1 cellular context compared by ENCODE assay signal in the genomic region with DNA sequence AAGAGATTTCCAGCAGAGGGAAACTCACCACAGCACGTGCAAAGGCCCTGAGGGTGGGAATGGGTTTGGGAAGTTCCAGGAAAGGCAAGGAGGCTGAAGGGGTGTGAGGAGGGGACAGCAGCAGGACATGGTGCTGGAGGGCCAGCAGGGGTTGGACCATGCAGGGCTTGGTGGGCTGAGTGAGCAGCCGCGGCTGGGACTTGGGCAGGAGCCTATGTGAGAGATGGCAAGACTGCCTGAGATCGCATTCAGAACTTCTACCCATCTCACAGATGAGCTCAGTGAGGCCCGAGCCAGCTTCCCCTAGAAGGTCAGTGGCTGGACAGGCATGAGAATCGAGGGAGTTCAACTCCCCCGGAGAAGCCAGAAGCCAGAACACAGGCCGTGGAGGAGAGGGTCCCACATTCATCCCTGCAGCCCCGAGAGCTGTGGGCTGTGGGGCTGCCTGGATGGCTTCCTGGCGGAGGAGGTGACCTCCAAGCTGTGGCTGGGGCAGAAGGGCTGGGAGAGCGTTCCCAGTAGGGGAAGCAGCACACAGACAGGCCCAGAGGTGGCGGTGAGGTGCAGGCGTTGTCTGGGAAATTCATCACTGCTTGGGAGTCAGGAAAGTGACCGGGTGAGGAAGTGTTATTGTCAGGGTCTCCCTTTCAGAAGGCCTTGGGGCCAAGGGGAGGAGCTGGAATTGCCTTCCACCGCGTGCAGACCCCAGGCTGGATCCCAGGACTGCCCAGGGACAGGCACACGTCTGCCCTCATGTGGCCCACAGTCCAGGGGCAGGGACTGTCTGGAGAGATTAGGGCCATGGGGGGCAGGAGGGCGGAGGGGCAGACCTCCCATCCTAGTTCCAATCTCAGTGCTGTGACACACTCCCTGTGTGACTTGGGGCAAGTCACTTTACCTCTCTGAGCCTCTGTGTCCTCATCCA.
A peak's percentile ranks its signal among the peaks of the same experiment; 100 is the strongest.
TF ChIP-seq lines count a peak whose summit lies in the region.

No MANE protein-coding gene starts in this region.

TF ChIP-seq in HepG2, 621 proteins besides CTCF, POLR2A, EP300 and RAD21 (continued from another document and continues in another):
- TF ChIP-seq, protein P1, sequence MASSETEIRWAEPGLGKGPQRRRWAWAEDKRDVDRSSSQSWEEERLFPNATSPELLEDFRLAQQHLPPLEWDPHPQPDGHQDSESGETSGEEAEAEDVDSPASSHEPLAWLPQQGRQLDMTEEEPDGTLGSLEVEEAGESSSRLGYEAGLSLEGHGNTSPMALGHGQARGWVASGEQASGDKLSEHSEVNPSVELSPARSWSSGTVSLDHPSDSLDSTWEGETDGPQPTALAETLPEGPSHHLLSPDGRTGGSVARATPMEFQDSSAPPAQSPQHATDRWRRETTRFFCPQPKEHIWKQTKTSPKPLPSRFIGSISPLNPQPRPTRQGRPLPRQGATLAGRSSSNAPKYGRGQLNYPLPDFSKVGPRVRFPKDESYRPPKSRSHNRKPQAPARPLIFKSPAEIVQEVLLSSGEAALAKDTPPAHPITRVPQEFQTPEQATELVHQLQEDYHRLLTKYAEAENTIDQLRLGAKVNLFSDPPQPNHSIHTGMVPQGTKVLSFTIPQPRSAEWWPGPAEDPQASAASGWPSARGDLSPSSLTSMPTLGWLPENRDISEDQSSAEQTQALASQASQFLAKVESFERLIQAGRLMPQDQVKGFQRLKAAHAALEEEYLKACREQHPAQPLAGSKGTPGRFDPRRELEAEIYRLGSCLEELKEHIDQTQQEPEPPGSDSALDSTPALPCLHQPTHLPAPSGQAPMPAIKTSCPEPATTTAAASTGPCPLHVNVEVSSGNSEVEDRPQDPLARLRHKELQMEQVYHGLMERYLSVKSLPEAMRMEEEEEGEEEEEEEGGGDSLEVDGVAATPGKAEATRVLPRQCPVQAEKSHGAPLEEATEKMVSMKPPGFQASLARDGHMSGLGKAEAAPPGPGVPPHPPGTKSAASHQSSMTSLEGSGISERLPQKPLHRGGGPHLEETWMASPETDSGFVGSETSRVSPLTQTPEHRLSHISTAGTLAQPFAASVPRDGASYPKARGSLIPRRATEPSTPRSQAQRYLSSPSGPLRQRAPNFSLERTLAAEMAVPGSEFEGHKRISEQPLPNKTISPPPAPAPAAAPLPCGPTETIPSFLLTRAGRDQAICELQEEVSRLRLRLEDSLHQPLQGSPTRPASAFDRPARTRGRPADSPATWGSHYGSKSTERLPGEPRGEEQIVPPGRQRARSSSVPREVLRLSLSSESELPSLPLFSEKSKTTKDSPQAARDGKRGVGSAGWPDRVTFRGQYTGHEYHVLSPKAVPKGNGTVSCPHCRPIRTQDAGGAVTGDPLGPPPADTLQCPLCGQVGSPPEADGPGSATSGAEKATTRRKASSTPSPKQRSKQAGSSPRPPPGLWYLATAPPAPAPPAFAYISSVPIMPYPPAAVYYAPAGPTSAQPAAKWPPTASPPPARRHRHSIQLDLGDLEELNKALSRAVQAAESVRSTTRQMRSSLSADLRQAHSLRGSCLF (CRISPR knock-in tag; IDR thresholded peaks at IDR 0.05; ENCODE audit: borderline replicate concordance), result no peak
- no peak for TF ChIP-seq FOXA3 (CRISPR knock-in tag; IDR thresholded peaks at IDR 0.05)
- TF ChIP-seq ZNF318 (CRISPR knock-in tag; IDR thresholded peaks at IDR 0.05), result no peak
- no peak for TF ChIP-seq ZNF451 (CRISPR knock-in tag; IDR thresholded peaks at IDR 0.05)
- peak; percentile 3; the same call in 1 of the 2 replicates for TF ChIP-seq NFYC (CRISPR knock-in tag; IDR thresholded peaks at IDR 0.05)
- TF ChIP-seq ZIK1 (CRISPR knock-in tag; IDR thresholded peaks at IDR 0.05; ENCODE audit: borderline replicate concordance, low read depth), result no peak
- no peak for TF ChIP-seq FOXA1 (IDR thresholded peaks at IDR 0.05)
- TF ChIP-seq FOXA1 (CRISPR knock-in tag; IDR thresholded peaks at IDR 0.05), result peak; percentile 36; the same call in 1 of the 2 replicates
- no peak for TF ChIP-seq ZNF33B (CRISPR knock-in tag; IDR thresholded peaks at IDR 0.05)
- peak; percentile 53; the same call in 1 of the 2 replicates for TF ChIP-seq BORCS8-MEF2B (CRISPR knock-in tag; IDR thresholded peaks at IDR 0.05)
- TF ChIP-seq KDM1A (CRISPR knock-in tag; IDR thresholded peaks at IDR 0.05), result peak; percentile 77
- TF ChIP-seq HNRNPK (IDR thresholded peaks at IDR 0.05; ENCODE audit: low read depth, low read length, poor library complexity, severe bottlenecking), result no peak
- no peak for TF ChIP-seq WIZ (CRISPR knock-in tag; IDR thresholded peaks at IDR 0.05)
- TF ChIP-seq FOXJ3 (CRISPR knock-in tag; IDR thresholded peaks at IDR 0.05; ENCODE audit: borderline replicate concordance), result no peak
- no peak for TF ChIP-seq ZNF841 (CRISPR knock-in tag; IDR thresholded peaks at IDR 0.05; ENCODE audit: borderline replicate concordance)
- TF ChIP-seq ZNF607 (CRISPR knock-in tag; IDR thresholded peaks at IDR 0.05; ENCODE audit: borderline replicate concordance), result no peak
- no peak for TF ChIP-seq ZNF367 (CRISPR knock-in tag; IDR thresholded peaks at IDR 0.05; ENCODE audit: borderline replicate concordance)
- TF ChIP-seq CC2D1A (CRISPR knock-in tag; IDR thresholded peaks at IDR 0.05), result no peak
- no peak for TF ChIP-seq NCOA1 (CRISPR knock-in tag; IDR thresholded peaks at IDR 0.05)
- peak; percentile 30; the same call in 1 of the 2 replicates for TF ChIP-seq MEIS1 (CRISPR knock-in tag; IDR thresholded peaks at IDR 0.05; ENCODE audit: borderline replicate concordance)
- TF ChIP-seq, protein P2, sequence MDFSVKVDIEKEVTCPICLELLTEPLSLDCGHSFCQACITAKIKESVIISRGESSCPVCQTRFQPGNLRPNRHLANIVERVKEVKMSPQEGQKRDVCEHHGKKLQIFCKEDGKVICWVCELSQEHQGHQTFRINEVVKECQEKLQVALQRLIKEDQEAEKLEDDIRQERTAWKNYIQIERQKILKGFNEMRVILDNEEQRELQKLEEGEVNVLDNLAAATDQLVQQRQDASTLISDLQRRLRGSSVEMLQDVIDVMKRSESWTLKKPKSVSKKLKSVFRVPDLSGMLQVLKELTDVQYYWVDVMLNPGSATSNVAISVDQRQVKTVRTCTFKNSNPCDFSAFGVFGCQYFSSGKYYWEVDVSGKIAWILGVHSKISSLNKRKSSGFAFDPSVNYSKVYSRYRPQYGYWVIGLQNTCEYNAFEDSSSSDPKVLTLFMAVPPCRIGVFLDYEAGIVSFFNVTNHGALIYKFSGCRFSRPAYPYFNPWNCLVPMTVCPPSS (IDR thresholded peaks at IDR 0.05), result no peak
- TF ChIP-seq ZNF430 (CRISPR knock-in tag; IDR thresholded peaks at IDR 0.05), result peak; percentile 54; the same call in 1 of the 2 replicates
- TF ChIP-seq PRDM4 (CRISPR knock-in tag; IDR thresholded peaks at IDR 0.05; ENCODE audit: borderline replicate concordance), result no peak
- TF ChIP-seq FOXP1 (IDR thresholded peaks at IDR 0.05), result no peak
- TF ChIP-seq FOXP1 (CRISPR knock-in tag; IDR thresholded peaks at IDR 0.05), result no peak
- TF ChIP-seq LCORL (IDR thresholded peaks at IDR 0.05), result no peak
- peak; percentile 70; the same call in 1 of the 2 replicates for TF ChIP-seq LCORL (CRISPR knock-in tag; IDR thresholded peaks at IDR 0.05)
- TF ChIP-seq, protein P3, sequence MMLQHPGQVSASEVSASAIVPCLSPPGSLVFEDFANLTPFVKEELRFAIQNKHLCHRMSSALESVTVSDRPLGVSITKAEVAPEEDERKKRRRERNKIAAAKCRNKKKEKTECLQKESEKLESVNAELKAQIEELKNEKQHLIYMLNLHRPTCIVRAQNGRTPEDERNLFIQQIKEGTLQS (CRISPR knock-in tag; IDR thresholded peaks at IDR 0.05), result 0 out of 2 replicates have a peak, but pooled peaks have one; percentile 50
- TF ChIP-seq NBN (conservative IDR thresholded peaks at IDR 0.05), result no peak
- no peak for TF ChIP-seq SMARCC2 (IDR thresholded peaks at IDR 0.05)
- 0 out of 2 replicates have a peak, but pooled peaks have one; percentile 34 for TF ChIP-seq ZNF746 (CRISPR knock-in tag; IDR thresholded peaks at IDR 0.05)
- peak; percentile 40 for TF ChIP-seq NCOA2 (CRISPR knock-in tag; IDR thresholded peaks at IDR 0.05)
- TF ChIP-seq PHF21A (CRISPR knock-in tag; IDR thresholded peaks at IDR 0.05), result no peak
- no peak for TF ChIP-seq ZSCAN12 (CRISPR knock-in tag; IDR thresholded peaks at IDR 0.05)
- TF ChIP-seq ZEB1 (IDR thresholded peaks at IDR 0.05; ENCODE audit: insufficient replicate concordance, low read depth), result no peak
- no peak for TF ChIP-seq NCOR1 (IDR thresholded peaks at IDR 0.05; ENCODE audit: borderline replicate concordance, low read length)
- 0 out of 2 replicates have a peak, but pooled peaks have one; percentile 24 for TF ChIP-seq SRY (CRISPR knock-in tag; IDR thresholded peaks at IDR 0.05)
- TF ChIP-seq KDM5A (IDR thresholded peaks at IDR 0.05; ENCODE audit: borderline replicate concordance, low read length), result no peak
- 0 out of 2 replicates have a peak, but pooled peaks have one; percentile 44 for TF ChIP-seq ZNF550 (CRISPR knock-in tag; IDR thresholded peaks at IDR 0.05; ENCODE audit: borderline replicate concordance)
- no peak for TF ChIP-seq ZNF740 (CRISPR knock-in tag; IDR thresholded peaks at IDR 0.05)
- no peak for TF ChIP-seq MAZ (IDR thresholded peaks at IDR 0.05; ENCODE audit: borderline replicate concordance, low read depth, low read length)
- TF ChIP-seq MAZ (CRISPR knock-in tag; IDR thresholded peaks at IDR 0.05; ENCODE audit: low read depth), result peak; percentile 44; the same call in 1 of the 2 replicates
- TF ChIP-seq ZNF616 (CRISPR knock-in tag; IDR thresholded peaks at IDR 0.05; ENCODE audit: low read depth), result no peak
